Comparison of ENCODE assay signal across 20 cellular contexts in the genomic region with DNA sequence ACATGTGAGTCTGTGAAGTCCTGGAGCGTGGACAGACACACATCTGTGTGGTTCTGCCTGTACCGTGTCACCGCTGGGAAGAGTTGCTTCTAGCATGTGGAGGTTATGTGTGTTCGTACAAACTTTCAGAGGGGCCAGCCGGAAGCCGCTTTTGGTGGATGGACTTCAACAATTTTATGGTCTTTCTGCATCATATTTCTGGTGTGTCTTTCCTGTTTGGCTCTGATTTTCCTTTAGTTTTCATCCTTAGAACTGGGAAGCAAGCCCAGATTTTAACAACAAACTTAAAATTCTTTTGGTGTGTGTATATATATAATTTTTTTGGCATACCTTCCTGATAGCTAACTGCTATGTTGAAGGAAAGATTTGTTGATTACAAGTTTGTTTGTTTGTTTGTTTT.
DNase-seq lines count a peak whose midpoint lies in the region; ATAC-seq and TF ChIP-seq lines count a peak whose summit lies in the region.
"Had no signal": no experiment of that assay in that cellular context is flagged by ENCODE, and none has a peak within 500 bp of the region (broad histone marks: within the 10 kb centered on the region; RNA-seq: fewer than 3 reads in every experiment).

No MANE protein-coding gene starts in this region.

- no peak overlapping the region for H3K4me3 Mint-ChIP-seq in WTC11
- H3K4me3 Mint-ChIP-seq: activated naive CD4-positive, alpha-beta T cell treated with anti-CD3 and anti-CD28 coated beads, Interleukin-2, amount 10 ng/mL, durations not matched to agents 7 days and 5 days; activated T-cell treated with anti-CD3 and anti-CD28 coated beads, Interleukin-2, amount 50 U/mL, for 72 hours; CD8-positive, alpha-beta T cell; immature natural killer cell; T-helper 1 cell treated with Interleukin-12 subunit alpha and Interleukin-12 subunit beta and Interleukin-4 antibody, amounts not matched to agents 30 μg/mL and 1 μg/mL, for 36 hours had no signal

- H3K27ac ChIP-seq in osteoblast (ENCODE audit: low read depth, low read length): peak overlapping the region; percentile 36
- H3K27ac ChIP-seq: left ventricle myocardium inferior, SJCRH30 had no signal

- ATAC-seq in WTC11: no peak
- ATAC-seq in GM18498 (IDR thresholded peaks at IDR 0.05; ENCODE audit: unreplicated experiment): no peak
- no peak for ATAC-seq in HG02840 (IDR thresholded peaks at IDR 0.05; ENCODE audit: low FRiP score, unreplicated experiment)
- ATAC-seq in GM19397 (IDR thresholded peaks at IDR 0.05; ENCODE audit: unreplicated experiment): no peak
- ATAC-seq: activated T-cell treated with anti-CD3 and anti-CD28 coated beads, Interleukin-2, amount 50 U/mL, for 72 hours; CD8-positive, alpha-beta T cell; sciatic nerve had no signal

- H3K4me2 ChIP-seq in osteoblast (ENCODE audit: insufficient read depth, low read length): peak overlapping the region; percentile 5

- POLR2A ChIA-PET in WTC11 (lab: Charles Lee): no interaction called here

- H3K4me3 ChIP-seq in osteoblast (ENCODE audit: insufficient read depth, low read length): no peak overlapping the region
- H3K4me3 ChIP-seq: left ventricle myocardium inferior, SJCRH30 had no signal

- H3K4me1 Mint-ChIP-seq in WTC11: peaks cover 31% of the 10 kb centered on the region
- H3K4me1 Mint-ChIP-seq: activated naive CD4-positive, alpha-beta T cell treated with anti-CD3 and anti-CD28 coated beads, Interleukin-2, amount 10 ng/mL, durations not matched to agents 7 days and 5 days; immature natural killer cell had no signal

- no peak for TF ChIP-seq CTCF in WTC11 (IDR thresholded peaks at IDR 0.05)
- TF ChIP-seq CTCF in osteoblast (IDR thresholded peaks at IDR 0.05; ENCODE audit: extremely low read depth, low read depth, low read length): no peak

- H3K27me3 Mint-ChIP-seq in WTC11 (ENCODE audit: low read depth): no peaks in the 10 kb centered on the region
- H3K27me3 Mint-ChIP-seq: activated naive CD4-positive, alpha-beta T cell treated with anti-CD3 and anti-CD28 coated beads, Interleukin-2, amount 10 ng/mL, durations not matched to agents 7 days and 5 days had no signal

- H3K27me3 ChIP-seq in osteoblast (ENCODE audit: insufficient read depth, low read length): no peaks in the 10 kb centered on the region
- H3K27me3 ChIP-seq: SJCRH30 had no signal

- H3K9me3 Mint-ChIP-seq in WTC11: peaks cover 3% of the 10 kb centered on the region
- H3K9me3 Mint-ChIP-seq: activated naive CD4-positive, alpha-beta T cell treated with anti-CD3 and anti-CD28 coated beads, Interleukin-2, amount 10 ng/mL, durations not matched to agents 7 days and 5 days; CD8-positive, alpha-beta T cell; immature natural killer cell; T-helper 1 cell treated with Interleukin-12 subunit alpha and Interleukin-12 subunit beta and Interleukin-4 antibody, amounts not matched to agents 30 μg/mL and 1 μg/mL, for 36 hours had no signal

- H3K79me2 ChIP-seq in osteoblast (ENCODE audit: insufficient read depth, low read length): no peaks in the 10 kb centered on the region

- H4K20me1 ChIP-seq in osteoblast (ENCODE audit: insufficient read depth, low read length): no peaks in the 10 kb centered on the region

- H3K36me3 ChIP-seq in osteoblast (ENCODE audit: insufficient read depth, low read length): no peaks in the 10 kb centered on the region
- H3K36me3 ChIP-seq: left ventricle myocardium inferior, SJCRH30 had no signal

- peak overlapping the region; percentile 66 for H2AFZ ChIP-seq in osteoblast (ENCODE audit: low read length)

- H3K9me3 ChIP-seq in osteoblast (ENCODE audit: low read depth, low read length): no peaks in the 10 kb centered on the region
- H3K9me3 ChIP-seq: SJCRH30 had no signal

- peak overlapping the region; percentile 69 for H3K27ac Mint-ChIP-seq in WTC11
- H3K27ac Mint-ChIP-seq: activated naive CD4-positive, alpha-beta T cell treated with anti-CD3 and anti-CD28 coated beads, Interleukin-2, amount 10 ng/mL, durations not matched to agents 7 days and 5 days; activated T-cell treated with anti-CD3 and anti-CD28 coated beads, Interleukin-2, amount 50 U/mL, for 72 hours; CD8-positive, alpha-beta T cell; immature natural killer cell; T-helper 1 cell treated with Interleukin-12 subunit alpha and Interleukin-12 subunit beta and Interleukin-4 antibody, amounts not matched to agents 30 μg/mL and 1 μg/mL, for 36 hours had no signal

- H3K4me1 ChIP-seq in osteoblast (ENCODE audit: insufficient read depth, low read length): peaks cover 34% of the 10 kb centered on the region
- H3K4me1 ChIP-seq: left ventricle myocardium inferior, SJCRH30 had no signal

- peak; percentile 35 for DNase-seq in EL
- no peak for DNase-seq in WTC11 (ENCODE audit: low spot score)
- peak; percentile 75 for DNase-seq in fibroblast of gingiva (ENCODE audit: low read depth)
- DNase-seq in osteoblast (ENCODE audit: insufficient read length, low spot score, missing footprints): peak; percentile 71
- DNase-seq in NCI-H2029 (lab: John Stamatoyannopoulos, UW): no peak
- DNase-seq: activated CD4-positive, alpha-beta T cell treated with anti-CD3 and anti-CD28 coated beads for 48 hours; activated naive CD4-positive, alpha-beta T cell treated with anti-CD3 and anti-CD28 coated beads, Interleukin-2, amount 10 ng/mL, durations not matched to agents 7 days and 5 days; activated T-cell treated with anti-CD3 and anti-CD28 coated beads, Interleukin-2, amount 50 U/mL, for 72 hours; aorta; CD8-positive, alpha-beta T cell; immature natural killer cell; left ventricle myocardium inferior; NCI-H1436 treated with DMSO at 0.1 percent for 48 hours; NCI-H524; SJCRH30 had no signal

- CTCF ChIA-PET in WTC11 (lab: Charles Lee): no interaction called here

- peaks cover 5% of the 10 kb centered on the region for H3K36me3 Mint-ChIP-seq in WTC11
- H3K36me3 Mint-ChIP-seq: activated naive CD4-positive, alpha-beta T cell treated with anti-CD3 and anti-CD28 coated beads, Interleukin-2, amount 10 ng/mL, durations not matched to agents 7 days and 5 days; CD8-positive, alpha-beta T cell; immature natural killer cell had no signal

TF ChIP-seq in WTC11, 78 proteins besides CTCF, POLR2A, EP300 and RAD21 (continues in another document):
- TF ChIP-seq, protein P1, sequence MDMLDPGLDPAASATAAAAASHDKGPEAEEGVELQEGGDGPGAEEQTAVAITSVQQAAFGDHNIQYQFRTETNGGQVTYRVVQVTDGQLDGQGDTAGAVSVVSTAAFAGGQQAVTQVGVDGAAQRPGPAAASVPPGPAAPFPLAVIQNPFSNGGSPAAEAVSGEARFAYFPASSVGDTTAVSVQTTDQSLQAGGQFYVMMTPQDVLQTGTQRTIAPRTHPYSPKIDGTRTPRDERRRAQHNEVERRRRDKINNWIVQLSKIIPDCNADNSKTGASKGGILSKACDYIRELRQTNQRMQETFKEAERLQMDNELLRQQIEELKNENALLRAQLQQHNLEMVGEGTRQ (CRISPR knock-in tag; IDR thresholded peaks at IDR 0.05): no peak
- TF ChIP-seq TEAD1 (CRISPR knock-in tag; IDR thresholded peaks at IDR 0.05) (no peak), FOXP1 (CRISPR knock-in tag; IDR thresholded peaks at IDR 0.05; ENCODE audit: borderline replicate concordance) (no peak), ZNF671 (CRISPR knock-in tag; IDR thresholded peaks at IDR 0.05) (no peak)
- TF ChIP-seq, protein P2, sequence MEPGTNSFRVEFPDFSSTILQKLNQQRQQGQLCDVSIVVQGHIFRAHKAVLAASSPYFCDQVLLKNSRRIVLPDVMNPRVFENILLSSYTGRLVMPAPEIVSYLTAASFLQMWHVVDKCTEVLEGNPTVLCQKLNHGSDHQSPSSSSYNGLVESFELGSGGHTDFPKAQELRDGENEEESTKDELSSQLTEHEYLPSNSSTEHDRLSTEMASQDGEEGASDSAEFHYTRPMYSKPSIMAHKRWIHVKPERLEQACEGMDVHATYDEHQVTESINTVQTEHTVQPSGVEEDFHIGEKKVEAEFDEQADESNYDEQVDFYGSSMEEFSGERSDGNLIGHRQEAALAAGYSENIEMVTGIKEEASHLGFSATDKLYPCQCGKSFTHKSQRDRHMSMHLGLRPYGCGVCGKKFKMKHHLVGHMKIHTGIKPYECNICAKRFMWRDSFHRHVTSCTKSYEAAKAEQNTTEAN (CRISPR knock-in tag; IDR thresholded peaks at IDR 0.05): no peak
- TF ChIP-seq, protein P3, sequence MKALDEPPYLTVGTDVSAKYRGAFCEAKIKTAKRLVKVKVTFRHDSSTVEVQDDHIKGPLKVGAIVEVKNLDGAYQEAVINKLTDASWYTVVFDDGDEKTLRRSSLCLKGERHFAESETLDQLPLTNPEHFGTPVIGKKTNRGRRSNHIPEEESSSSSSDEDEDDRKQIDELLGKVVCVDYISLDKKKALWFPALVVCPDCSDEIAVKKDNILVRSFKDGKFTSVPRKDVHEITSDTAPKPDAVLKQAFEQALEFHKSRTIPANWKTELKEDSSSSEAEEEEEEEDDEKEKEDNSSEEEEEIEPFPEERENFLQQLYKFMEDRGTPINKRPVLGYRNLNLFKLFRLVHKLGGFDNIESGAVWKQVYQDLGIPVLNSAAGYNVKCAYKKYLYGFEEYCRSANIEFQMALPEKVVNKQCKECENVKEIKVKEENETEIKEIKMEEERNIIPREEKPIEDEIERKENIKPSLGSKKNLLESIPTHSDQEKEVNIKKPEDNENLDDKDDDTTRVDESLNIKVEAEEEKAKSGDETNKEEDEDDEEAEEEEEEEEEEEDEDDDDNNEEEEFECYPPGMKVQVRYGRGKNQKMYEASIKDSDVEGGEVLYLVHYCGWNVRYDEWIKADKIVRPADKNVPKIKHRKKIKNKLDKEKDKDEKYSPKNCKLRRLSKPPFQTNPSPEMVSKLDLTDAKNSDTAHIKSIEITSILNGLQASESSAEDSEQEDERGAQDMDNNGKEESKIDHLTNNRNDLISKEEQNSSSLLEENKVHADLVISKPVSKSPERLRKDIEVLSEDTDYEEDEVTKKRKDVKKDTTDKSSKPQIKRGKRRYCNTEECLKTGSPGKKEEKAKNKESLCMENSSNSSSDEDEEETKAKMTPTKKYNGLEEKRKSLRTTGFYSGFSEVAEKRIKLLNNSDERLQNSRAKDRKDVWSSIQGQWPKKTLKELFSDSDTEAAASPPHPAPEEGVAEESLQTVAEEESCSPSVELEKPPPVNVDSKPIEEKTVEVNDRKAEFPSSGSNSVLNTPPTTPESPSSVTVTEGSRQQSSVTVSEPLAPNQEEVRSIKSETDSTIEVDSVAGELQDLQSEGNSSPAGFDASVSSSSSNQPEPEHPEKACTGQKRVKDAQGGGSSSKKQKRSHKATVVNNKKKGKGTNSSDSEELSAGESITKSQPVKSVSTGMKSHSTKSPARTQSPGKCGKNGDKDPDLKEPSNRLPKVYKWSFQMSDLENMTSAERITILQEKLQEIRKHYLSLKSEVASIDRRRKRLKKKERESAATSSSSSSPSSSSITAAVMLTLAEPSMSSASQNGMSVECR (CRISPR knock-in tag; IDR thresholded peaks at IDR 0.05; ENCODE audit: borderline replicate concordance): no peak

Comparison
In these comparisons a context has a peak if more than half of its experiments do, and no peak if none do; other contexts are left out.
1. DNase-seq: peak in EL (single experiment), fibroblast of gingiva (single experiment) and osteoblast (single experiment); none in WTC11 (single experiment) and NCI-H2029 (single experiment).